8 cellular contexts compared by ENCODE assay signal in genomic region chr12:6829532-6830220, GRCh38. TPM values are rescaled to one million over a fixed set of nuclear protein-coding genes. Genes with fewer than 3 reads are reported as not detected.
DNase-seq lines count a peak whose midpoint lies in the region; ATAC-seq and TF ChIP-seq lines count a peak whose summit lies in the region.

No MANE protein-coding gene starts in this region.

- no peaks in the 10 kb centered on the region for H3K27me3 ChIP-seq in Panc1 (ENCODE audit: control insufficient read depth, insufficient read depth, low read length)

- DNase-seq in ELR (ENCODE audit: low read depth) (peak; percentile 66), Panc1 (ENCODE audit: low read depth, low spot score) (no peak), epithelial cell of proximal tubule (ENCODE audit: low read depth) (no peak), omental fat pad (ENCODE audit: low spot score) (no peak), SKM-1 treated with dmso at 0.1 percent for 144 hours (lab: John Stamatoyannopoulos, UW; ENCODE audit: unreplicated experiment) (no peak)
- DNase-seq in stimulated activated CD4-positive, alpha-beta T cell treated with anti-CD3 and anti-CD28 coated beads, Interleukin-4, amount 100 ng/mL, for 24 hours: no peak

- ATAC-seq in Panc1 (peak; percentile 20; the same call in 1 of the 2 replicates), omental fat pad (ENCODE audit: low FRiP score) (peak; percentile 3), HG03342 (IDR thresholded peaks at IDR 0.05; ENCODE audit: unreplicated experiment) (no peak), HG02884 (IDR thresholded peaks at IDR 0.05; ENCODE audit: unreplicated experiment) (no peak)

- H3K4me1 ChIP-seq in Panc1 (ENCODE audit: control insufficient read depth, insufficient read depth, low read length): peaks cover 10% of the 10 kb centered on the region; the same call in 1 of the 2 replicates

- in situ Hi-C loops in Panc1 (cut with HindIII; ENCODE audit: low pct_unique_long_range_greater_than_20kb, low sequenced_read_pairs): no loop called here

- POLR2A ChIA-PET in Panc1 (lab: Charles Lee): no interaction called here

- CTCF ChIA-PET in Panc1 (lab: Charles Lee): interaction anchor here (0.6 kb wide), 1 partner anchor 118 kb away, joined by 5 read pairs; no protein-coding TSS in a partner anchor

- intact Hi-C loops in Panc1 (cut with micrococcal nuclease; ENCODE audit: unreplicated experiment): loop anchor here (5.0 kb wide), 1 partner anchor 77 kb away; the partner anchor contains the start of gene MLF2

- no peaks in the 10 kb centered on the region for H3K9me3 ChIP-seq in Panc1 (ENCODE audit: control insufficient read depth, insufficient read depth, low read depth, low read length)

- no TSS peak for BruUV-seq in Panc1 (replicated peaks; lab: Mats Ljungman, UMichigan)

- peak overlapping the region; percentile 63; the same call in 1 of the 2 replicates for H3K27ac ChIP-seq in Panc1 (ENCODE audit: low read length)

- TF ChIP-seq CTCF in Panc1 (IDR thresholded peaks at IDR 0.05) (0 out of 2 replicates have a peak, but pooled peaks have one; percentile 7), epithelial cell of proximal tubule (conservative IDR thresholded peaks at IDR 0.05; ENCODE audit: low read depth, low read length) (peak; percentile 20), omental fat pad (IDR thresholded peaks at IDR 0.05) (no peak)

- H3K36me3 ChIP-seq in Panc1 (ENCODE audit: control insufficient read depth, insufficient read depth, low read length): no peaks in the 10 kb centered on the region

- H3K4me3 ChIP-seq in Panc1 (ENCODE audit: low read depth in 2 of 2, low read length in 2 of 2): peak overlapping the region; percentile 65 to 67
- peak overlapping the region; percentile 75 for H3K4me3 ChIP-seq in epithelial cell of proximal tubule (ENCODE audit: low read depth, low read length)

RNA-seq across cellular contexts. Expression of gene P3H3, which starts 1.5 kb away (rescaled TPM):
- total RNA-seq in Panc1 (2021; ENCODE audit: unreplicated experiment) (11.0 TPM), epithelial cell of proximal tubule (19.1 and 30.4 TPM in 2 replicates), omental fat pad (10 to 100 TPM in 2 of 4 donors, 1 to 10 TPM in 2; 5.4 to 13.6 (median 10.0) TPM)
- 19.7 TPM for polyA plus RNA-seq in Panc1 (2012; ENCODE audit: insufficient read length)

RNA-seq across cellular contexts. Expression of gene GPR162, which starts 8.1 kb away (rescaled TPM):
- total RNA-seq in Panc1 (2021; ENCODE audit: unreplicated experiment) (1.3 TPM), epithelial cell of proximal tubule (1.0 and 1.2 TPM in 2 replicates), omental fat pad (1 to 10 TPM; 2.8 to 6.7 (median 2.9) TPM)
- polyA plus RNA-seq in Panc1 (2012; ENCODE audit: insufficient read length): 4.2 TPM

RNA-seq across cellular contexts. Expression of gene GNB3, which starts 11.0 kb away (rescaled TPM):
- total RNA-seq in Panc1 (2021; ENCODE audit: unreplicated experiment): 0.21 TPM
- 1.1 TPM for polyA plus RNA-seq in Panc1 (2012; ENCODE audit: insufficient read length)
- total RNA-seq in epithelial cell of proximal tubule: 0.29 and 4.2 TPM in 2 replicates
- total RNA-seq in omental fat pad: 1 to 10 TPM in 1 of 4 donors, under 1 TPM in 2, not detected in 1; 0.25 to 2.0 (median 0.48) TPM

RNA-seq across cellular contexts. Expression of gene CDCA3, which starts 21.4 kb away (rescaled TPM):
- total RNA-seq in Panc1 (2021; ENCODE audit: unreplicated experiment): 59.0 TPM
- polyA plus RNA-seq in Panc1 (2012; ENCODE audit: insufficient read length): 33.8 TPM
- 85.0 and 97.4 TPM in 2 replicates for total RNA-seq in epithelial cell of proximal tubule
- total RNA-seq in omental fat pad: 1 to 10 TPM in 2 of 4 donors, under 1 TPM in 2; 0.47 to 1.6 (median 1.1) TPM

RNA-seq across cellular contexts. Expression of gene USP5, which starts 22.3 kb away (rescaled TPM):
- 104 TPM for total RNA-seq in Panc1 (2021; ENCODE audit: unreplicated experiment)
- polyA plus RNA-seq in Panc1 (2012; ENCODE audit: insufficient read length): 72.1 TPM
- total RNA-seq in epithelial cell of proximal tubule: 60.5 and 83.8 TPM in 2 replicates
- total RNA-seq in omental fat pad: 10 to 100 TPM; 33.4 to 39.4 (median 36.7) TPM

Comparison
In these comparisons a context has a peak if more than half of its experiments do, and no peak if none do; other contexts are left out.
1. ATAC-seq: peak in Panc1 (single experiment) and omental fat pad (single experiment); none in HG03342 (single experiment) and HG02884 (single experiment).
2. CTCF ChIP-seq: peak in Panc1 (single experiment) and epithelial cell of proximal tubule (single experiment); none in omental fat pad (0 of 3).